In genomic region chr1:45348966-45349677, GRCh38 we compare ENCODE assay signal across 11 cellular contexts. TPM values are rescaled to one million over a fixed set of nuclear protein-coding genes. Genes with fewer than 3 reads are reported as not detected.
A peak's percentile ranks its signal among the peaks of the same experiment; 100 is the strongest.
DNase-seq lines count a peak whose midpoint lies in the region; ATAC-seq, FAIRE-seq and TF ChIP-seq lines count a peak whose summit lies in the region.
"Had no signal": no experiment of that assay in that cellular context is flagged by ENCODE, and none has a peak within 500 bp of the region (broad histone marks: within the 10 kb centered on the region; RNA-seq: fewer than 3 reads in every experiment).

No MANE protein-coding gene starts in this region.

- POLR2A ChIA-PET in HepG2 (lab: Yijun Ruan, JAX) = interaction anchor here (0.9 to 4.9 kb wide), 2 partner anchors 10 to 46 kb away, joined by 3 to 49 read pairs; partner anchors contain the start of genes MUTYH and TOE1

- H3K4me3 ChIP-seq in HepG2 (replicated peaks in 1 of 3; ENCODE audit: insufficient read depth in 1 of 3, low read depth in 2 of 3, low read length in 3 of 3) = no peak overlapping the region

- H3K79me2 ChIP-seq in HepG2 (ENCODE audit: insufficient read depth, low read length) = no peaks in the 10 kb centered on the region

- H2AFZ ChIP-seq in HepG2 (ENCODE audit: low read length) = no peak overlapping the region

- TF ChIP-seq EP300 in HepG2 (IDR thresholded peaks at IDR 0.05; ENCODE audit: low read depth in 2 of 2, low read length in 2 of 2) (no peak), HepG2 (CRISPR knock-in tag; IDR thresholded peaks at IDR 0.05; ENCODE audit: borderline replicate concordance) (no peak)

- CTCF ChIA-PET in HepG2 (lab: Yijun Ruan, JAX; ENCODE audit: low intra/inter-chr PET ratio, low total read pairs) = no interaction called here

- H3K4me3 Mint-ChIP-seq in brain = peak overlapping the region in 1 of 5 experiments; percentile 23
- H3K4me3 Mint-ChIP-seq in stimulated activated naive CD8-positive, alpha-beta T cell treated with anti-CD3 and anti-CD28 coated beads, Interleukin-15, Interleukin-2, amounts not matched to agents 100 ng/mL and 50 ng/mL, for 24 hours = no peak overlapping the region

- H3K9me3 Mint-ChIP-seq in brain = no peaks in the 10 kb centered on the region
- H3K9me3 Mint-ChIP-seq in stimulated activated naive CD8-positive, alpha-beta T cell treated with anti-CD3 and anti-CD28 coated beads, Interleukin-15, Interleukin-2, amounts not matched to agents 100 ng/mL and 50 ng/mL, for 24 hours = no peaks in the 10 kb centered on the region

- H3K9ac ChIP-seq in HepG2 (ENCODE audit: insufficient read depth, low read depth, low read length) = no peak overlapping the region

- no peaks in the 10 kb centered on the region for H3K9me3 ChIP-seq in HepG2 (ENCODE audit: low read length)

- H4K20me1 ChIP-seq in HepG2 (ENCODE audit: insufficient read depth, low read length) = no peaks in the 10 kb centered on the region

- no peaks in the 10 kb centered on the region for H3K36me3 Mint-ChIP-seq in brain
- H3K36me3 Mint-ChIP-seq in stimulated activated naive CD8-positive, alpha-beta T cell treated with anti-CD3 and anti-CD28 coated beads, Interleukin-15, Interleukin-2, amounts not matched to agents 100 ng/mL and 50 ng/mL, for 24 hours (ENCODE audit: low read depth) = peaks cover 23% of the 10 kb centered on the region

- no peaks in the 10 kb centered on the region for H3K27me3 ChIP-seq in HepG2 (ENCODE audit: control insufficient read depth in 1 of 2, insufficient read depth in 2 of 2, low read length in 2 of 2)

- peaks cover 9% of the 10 kb centered on the region for H3K4me1 ChIP-seq in HepG2 (ENCODE audit: insufficient read depth, low read length)

- no peak for TF ChIP-seq POLR2A in HepG2 (IDR thresholded peaks at IDR 0.05; ENCODE audit: insufficient read depth in 1 of 2, low read depth in 2 of 2, low read length in 2 of 2)

- no peak overlapping the region for H3K27ac ChIP-seq in HepG2 (ENCODE audit: extremely low read length, insufficient read depth, low read length)
- H3K27ac ChIP-seq: HL-60 had no signal

- ATAC-seq in HepG2 (peak; percentile 15), GM19035 (IDR thresholded peaks at IDR 0.05; ENCODE audit: unreplicated experiment) (no peak)

- 97% methylated on average over 3 of the region's 3 CpGs for WGBS in HepG2 (ENCODE audit: low lambda C conversion rate)

- H3K4me2 ChIP-seq in HepG2 (ENCODE audit: low read depth, low read length) = no peak overlapping the region

- peaks cover 1 to 9% of the 10 kb centered on the region in 2 experiments; a peak in 3 of 5 replicates for H3K36me3 ChIP-seq in HepG2 (replicated peaks in 1 of 2; ENCODE audit: control insufficient read depth in 1 of 2, insufficient read depth in 2 of 2, low read length in 2 of 2)

- TF ChIP-seq CTCF in brain (conservative IDR thresholded peaks at IDR 0.05) (no peak), HepG2 (CRISPR knock-in tag; IDR thresholded peaks at IDR 0.05) (no peak)

- H3K4me1 Mint-ChIP-seq in brain = peaks cover 10% of the 10 kb centered on the region
- peaks cover 4% of the 10 kb centered on the region for H3K4me1 Mint-ChIP-seq in stimulated activated naive CD8-positive, alpha-beta T cell treated with anti-CD3 and anti-CD28 coated beads, Interleukin-15, Interleukin-2, amounts not matched to agents 100 ng/mL and 50 ng/mL, for 24 hours (ENCODE audit: low read depth)

- no peak for TF ChIP-seq RAD21 in HepG2 (CRISPR knock-in tag; IDR thresholded peaks at IDR 0.05)

- in situ Hi-C loops in HepG2 (cut with HindIII; ENCODE audit: extremely low pct_ligation_motif_present, low pct_unique_long_range_greater_than_20kb) = no loop called here

- DNase-seq in M059J (ENCODE audit: low read depth) (peak; percentile 13), HepG2 (ENCODE audit: low spot score) (no peak), T-helper 1 cell (no peak), NCI-H187 treated with DMSO at 0.1 percent for 48 hours (lab: John Stamatoyannopoulos, UW) (no peak), NCI-H2029 (lab: John Stamatoyannopoulos, UW) (no peak)
- DNase-seq: NCI-H187 had no signal

- intact Hi-C loops in HepG2 (cut with micrococcal nuclease; ENCODE audit: unreplicated experiment) = no loop called here

- no peak for FAIRE-seq in HepG2 (lab: Jason Lieb, UNC)
- FAIRE-seq: colon had no signal

- no TSS peak for BruUV-seq in HepG2 (replicated peaks; lab: Mats Ljungman, UMichigan)

- H3K27me3 Mint-ChIP-seq in brain = peaks cover 2% of the 10 kb centered on the region
- H3K27me3 Mint-ChIP-seq in stimulated activated naive CD8-positive, alpha-beta T cell treated with anti-CD3 and anti-CD28 coated beads, Interleukin-15, Interleukin-2, amounts not matched to agents 100 ng/mL and 50 ng/mL, for 24 hours = no peaks in the 10 kb centered on the region

- H3K27ac Mint-ChIP-seq in brain = peak overlapping the region in 3 of 5 experiments; percentile 35 to 69 (median 37)
- peak overlapping the region; percentile 8 for H3K27ac Mint-ChIP-seq in stimulated activated naive CD8-positive, alpha-beta T cell treated with anti-CD3 and anti-CD28 coated beads, Interleukin-15, Interleukin-2, amounts not matched to agents 100 ng/mL and 50 ng/mL, for 24 hours

RNA-seq across cellular contexts. Expression of gene MUTYH, which starts 8.9 kb away (rescaled TPM):
- total RNA-seq in M059J (2014; rRNA removed; shearing (Covaris generic)) = 7.2 and 17.1 TPM in 2 replicates
- 31.8 TPM for polyA plus RNA-seq in brain (ENCODE audit: insufficient read depth, low read depth, low replicate concordance)
- 12.7 and 17.1 TPM in 2 replicates for total RNA-seq in HepG2 (2016; rRNA removed; fragmentation: Illumina TruSeq; extraction: Trizol)
- total RNA-seq in HepG2 (2016; cell fraction: cytosol; rRNA removed; fragmentation: Illumina TruSeq; extraction: Trizol; ENCODE audit: low read depth) = 8.3 and 9.6 TPM in 2 replicates
- 11.8 and 17.5 TPM in 2 replicates for total RNA-seq in HepG2 (2016; cell fraction: insoluble cytoplasmic fraction; rRNA removed; fragmentation: Illumina TruSeq; extraction: Trizol)
- 13.2 and 14.1 TPM in 2 replicates for total RNA-seq in HepG2 (2016; cell fraction: membrane; rRNA removed; fragmentation: Illumina TruSeq; extraction: Trizol)
- total RNA-seq in HepG2 (2016; cell fraction: nucleus; rRNA removed; fragmentation: Illumina TruSeq; extraction: Trizol) = 19.6 and 22.4 TPM in 2 replicates
- 16.3 and 19.4 TPM in 2 replicates for polyA plus RNA-seq in HepG2 (2011; rRNA removed)
- polyA plus RNA-seq in HepG2 (2011; cell fraction: cytosol; rRNA removed) = 7.9 and 12.7 TPM in 2 replicates
- polyA plus RNA-seq in HepG2 (2011; cell fraction: nucleus; rRNA removed) = 82.7 and 96.2 TPM in 2 replicates
- polyA plus RNA-seq in HepG2 (2012) = 11.1 and 12.0 TPM in 2 replicates
- polyA plus RNA-seq in HepG2 (2016; cell fraction: cytosol; fragmentation: Illumina TruSeq; extraction: Trizol; ENCODE audit: low read depth) = 5.6 and 7.1 TPM in 2 replicates
- 11.6 and 12.8 TPM in 2 replicates for polyA plus RNA-seq in HepG2 (2016; cell fraction: insoluble cytoplasmic fraction; fragmentation: Illumina TruSeq; extraction: Trizol; ENCODE audit: low read depth)
- 8.5 and 9.5 TPM in 2 replicates for polyA plus RNA-seq in HepG2 (2016; cell fraction: membrane; fragmentation: Illumina TruSeq; extraction: Trizol; ENCODE audit: low read depth)
- 58.3 and 64.2 TPM in 2 replicates for polyA plus RNA-seq in HepG2 (2016; cell fraction: nucleus; fragmentation: Illumina TruSeq; extraction: Trizol; ENCODE audit: insufficient read depth, low read depth)
- polyA minus RNA-seq in HepG2 (2011; rRNA and poly(A)+ RNA removed; ENCODE audit: low replicate concordance) = 19.2 and 21.3 TPM in 2 replicates
- 4.2 and 4.7 TPM in 2 replicates for polyA minus RNA-seq in HepG2 (2011; cell fraction: cytosol; rRNA and poly(A)+ RNA removed)
- 15.0 and 15.5 TPM in 2 replicates for polyA minus RNA-seq in HepG2 (2011; cell fraction: nucleus; rRNA and poly(A)+ RNA removed)

RNA-seq across cellular contexts. Expression of gene TOE1, which starts 9.2 kb away (rescaled TPM):
- 19.2 and 20.9 TPM in 2 replicates for total RNA-seq in M059J (2014; rRNA removed; shearing (Covaris generic))
- polyA plus RNA-seq in brain (ENCODE audit: insufficient read depth, low read depth, low replicate concordance) = 10.6 TPM
- total RNA-seq in HepG2 (2016; rRNA removed; fragmentation: Illumina TruSeq; extraction: Trizol) = 17.4 and 19.0 TPM in 2 replicates
- total RNA-seq in HepG2 (2016; cell fraction: cytosol; rRNA removed; fragmentation: Illumina TruSeq; extraction: Trizol; ENCODE audit: low read depth) = 6.1 and 6.9 TPM in 2 replicates
- total RNA-seq in HepG2 (2016; cell fraction: insoluble cytoplasmic fraction; rRNA removed; fragmentation: Illumina TruSeq; extraction: Trizol) = 17.0 and 19.2 TPM in 2 replicates
- 9.4 and 11.7 TPM in 2 replicates for total RNA-seq in HepG2 (2016; cell fraction: membrane; rRNA removed; fragmentation: Illumina TruSeq; extraction: Trizol)
- 18.1 and 21.7 TPM in 2 replicates for total RNA-seq in HepG2 (2016; cell fraction: nucleus; rRNA removed; fragmentation: Illumina TruSeq; extraction: Trizol)
- 12.1 and 14.1 TPM in 2 replicates for polyA plus RNA-seq in HepG2 (2011; rRNA removed)
- 13.3 and 16.7 TPM in 2 replicates for polyA plus RNA-seq in HepG2 (2011; cell fraction: cytosol; rRNA removed)
- 24.4 and 29.6 TPM in 2 replicates for polyA plus RNA-seq in HepG2 (2011; cell fraction: nucleus; rRNA removed)
- 5.6 and 7.9 TPM in 2 replicates for polyA plus RNA-seq in HepG2 (2012)
- 4.9 and 6.0 TPM in 2 replicates for polyA plus RNA-seq in HepG2 (2016; cell fraction: cytosol; fragmentation: Illumina TruSeq; extraction: Trizol; ENCODE audit: low read depth)
- 17.2 and 18.2 TPM in 2 replicates for polyA plus RNA-seq in HepG2 (2016; cell fraction: insoluble cytoplasmic fraction; fragmentation: Illumina TruSeq; extraction: Trizol; ENCODE audit: low read depth)
- polyA plus RNA-seq in HepG2 (2016; cell fraction: membrane; fragmentation: Illumina TruSeq; extraction: Trizol; ENCODE audit: low read depth) = 7.3 and 8.1 TPM in 2 replicates
- polyA plus RNA-seq in HepG2 (2016; cell fraction: nucleus; fragmentation: Illumina TruSeq; extraction: Trizol; ENCODE audit: insufficient read depth, low read depth) = 21.5 and 25.2 TPM in 2 replicates
- polyA minus RNA-seq in HepG2 (2011; rRNA and poly(A)+ RNA removed; ENCODE audit: low replicate concordance) = 26.7 and 78.7 TPM in 2 replicates
- 6.8 and 11.4 TPM in 2 replicates for polyA minus RNA-seq in HepG2 (2011; cell fraction: cytosol; rRNA and poly(A)+ RNA removed)
- 35.4 and 43.5 TPM in 2 replicates for polyA minus RNA-seq in HepG2 (2011; cell fraction: nucleus; rRNA and poly(A)+ RNA removed)

RNA-seq across cellular contexts. Expression of gene HPDL, which starts 22.4 kb away (rescaled TPM):
- total RNA-seq in M059J (2014; rRNA removed; shearing (Covaris generic)) = not detected in 2 replicates
- polyA plus RNA-seq in brain (ENCODE audit: insufficient read depth, low read depth, low replicate concordance) (9.4 TPM), HepG2 (2011; rRNA removed) (not detected in 2 replicates)
- not detected in 2 replicates for total RNA-seq in HepG2 (2016; rRNA removed; fragmentation: Illumina TruSeq; extraction: Trizol)
- not detected in 2 replicates for total RNA-seq in HepG2 (2016; cell fraction: cytosol; rRNA removed; fragmentation: Illumina TruSeq; extraction: Trizol; ENCODE audit: low read depth)
- not detected in 2 replicates for total RNA-seq in HepG2 (2016; cell fraction: insoluble cytoplasmic fraction; rRNA removed; fragmentation: Illumina TruSeq; extraction: Trizol)
- total RNA-seq in HepG2 (2016; cell fraction: membrane; rRNA removed; fragmentation: Illumina TruSeq; extraction: Trizol) = not detected in 2 replicates
- total RNA-seq in HepG2 (2016; cell fraction: nucleus; rRNA removed; fragmentation: Illumina TruSeq; extraction: Trizol) = not detected in 2 replicates
- polyA plus RNA-seq in HepG2 (2011; cell fraction: cytosol; rRNA removed) = not detected in 2 replicates
- polyA plus RNA-seq in HepG2 (2011; cell fraction: nucleus; rRNA removed) = not detected in 2 replicates
- polyA plus RNA-seq in HepG2 (2012) = 0.08 TPM in 1 of 2 replicates, not detected in the other
- not detected in 2 replicates for polyA plus RNA-seq in HepG2 (2016; cell fraction: cytosol; fragmentation: Illumina TruSeq; extraction: Trizol; ENCODE audit: low read depth)
- not detected in 2 replicates for polyA plus RNA-seq in HepG2 (2016; cell fraction: insoluble cytoplasmic fraction; fragmentation: Illumina TruSeq; extraction: Trizol; ENCODE audit: low read depth)
- polyA plus RNA-seq in HepG2 (2016; cell fraction: membrane; fragmentation: Illumina TruSeq; extraction: Trizol; ENCODE audit: low read depth) = not detected in 2 replicates
- polyA plus RNA-seq in HepG2 (2016; cell fraction: nucleus; fragmentation: Illumina TruSeq; extraction: Trizol; ENCODE audit: insufficient read depth, low read depth) = not detected in 2 replicates
- polyA minus RNA-seq in HepG2 (2011; rRNA and poly(A)+ RNA removed; ENCODE audit: low replicate concordance) = 24.3 TPM in 1 of 2 replicates, not detected in the other
- 0.40 TPM in 1 of 2 replicates, not detected in the other for polyA minus RNA-seq in HepG2 (2011; cell fraction: cytosol; rRNA and poly(A)+ RNA removed)
- polyA minus RNA-seq in HepG2 (2011; cell fraction: nucleus; rRNA and poly(A)+ RNA removed) = not detected in 2 replicates
